Comparison of ENCODE assay signal across 25 cellular contexts in genomic region chr1:43596579-43596978, GRCh38. TPM values are rescaled to one million over a fixed set of nuclear protein-coding genes. Genes with fewer than 3 reads are reported as not detected.
A peak's percentile ranks its signal among the peaks of the same experiment; 100 is the strongest.
DNase-seq lines count a peak whose midpoint lies in the region; ATAC-seq, FAIRE-seq and TF ChIP-seq lines count a peak whose summit lies in the region.
"Had no signal": no experiment of that assay in that cellular context is flagged by ENCODE, and none has a peak within 500 bp of the region (broad histone marks: within the 10 kb centered on the region; RNA-seq: fewer than 3 reads in every experiment).

No MANE protein-coding gene starts in this region.

- POLR2A ChIA-PET in HEK293 (lab: Yijun Ruan, JAX) (no interaction called here), RWPE1 (lab: Yijun Ruan, JAX; ENCODE audit: low non-redundant PET) (no interaction called here), GM12878 (lab: Charles Lee) (no interaction called here)
- POLR2A ChIA-PET in CD4-positive, alpha-beta T cell (lab: Charles Lee): no interaction called here

- H3K4me3 ChIP-seq in HEK293 (ENCODE audit: low read depth, low read length): no peak overlapping the region
- no peak overlapping the region for H3K4me3 ChIP-seq in GM12878
- no peak overlapping the region for H3K4me3 ChIP-seq in keratinocyte (ENCODE audit: control insufficient read depth in 2 of 3, extremely low read depth in 1 of 3, insufficient read depth in 2 of 3, low read depth in 1 of 3, low read length in 3 of 3)
- H3K4me3 ChIP-seq: BLaER1 had no signal

- H3K27me3 ChIP-seq in GM12878 (replicated peaks in 1 of 2; ENCODE audit: control insufficient read depth in 2 of 2, insufficient read depth in 2 of 2, low read length in 1 of 2) (no peaks in the 10 kb centered on the region; a peak in 1 of 4 replicates), keratinocyte (ENCODE audit: control insufficient read depth, extremely low read depth, insufficient read depth, low read length) (no peaks in the 10 kb centered on the region)
- H3K27me3 ChIP-seq in CD4-positive, alpha-beta T cell (ENCODE audit: control insufficient read depth, insufficient read depth, low read length): no peaks in the 10 kb centered on the region
- H3K27me3 ChIP-seq: BE2C, BLaER1 had no signal

- TF ChIP-seq EP300 in GM12878 (IDR thresholded peaks at IDR 0.05; ENCODE audit: borderline replicate concordance in 1 of 2, control insufficient read depth in 1 of 2, low read depth in 2 of 2, low read length in 2 of 2): no peak

- H3K27ac Mint-ChIP-seq in CD4-positive, alpha-beta T cell: no peak overlapping the region
- H3K27ac Mint-ChIP-seq: CD14-positive monocyte; CD4-positive, CD25-positive, alpha-beta regulatory T cell; CD8-positive, alpha-beta T cell had no signal

- no peak overlapping the region for H3K9ac ChIP-seq in GM12878 (ENCODE audit: control insufficient read depth, insufficient read depth, low read length)
- H3K9ac ChIP-seq in keratinocyte (ENCODE audit: control insufficient read depth, extremely low read depth, insufficient read depth, low read length): no peak overlapping the region
- H3K9ac ChIP-seq: BLaER1 had no signal

- H3K9me3 ChIP-seq in HEK293 (ENCODE audit: control insufficient read depth, insufficient read depth, low read depth, low read length): no peaks in the 10 kb centered on the region
- no peaks in the 10 kb centered on the region for H3K9me3 ChIP-seq in GM12878 (replicated peaks; ENCODE audit: control insufficient read depth, insufficient read depth, low read length)
- no peaks in the 10 kb centered on the region for H3K9me3 ChIP-seq in keratinocyte (ENCODE audit: control insufficient read depth, low read depth, low read length)
- H3K9me3 ChIP-seq in CD4-positive, alpha-beta T cell (ENCODE audit: control insufficient read depth, low read length): no peaks in the 10 kb centered on the region
- H3K9me3 ChIP-seq: BE2C, BLaER1, Caco-2 had no signal

- H3K4me2 ChIP-seq in GM12878 (ENCODE audit: control insufficient read depth, insufficient read depth) (no peak overlapping the region), keratinocyte (ENCODE audit: control insufficient read depth, extremely low read depth, insufficient read depth, low read depth, low read length) (no peak overlapping the region)
- H3K4me2 ChIP-seq: BLaER1 had no signal

- H3K36me3 ChIP-seq in HEK293 (ENCODE audit: control insufficient read depth in 2 of 2, insufficient read depth in 1 of 2, low read length in 2 of 2) (peaks cover 0 to 85% of the 10 kb centered on the region in 2 experiments; a peak in 1 of 3 replicates), GM12878 (ENCODE audit: control insufficient read depth in 2 of 2, insufficient read depth in 2 of 2, low read length in 1 of 2) (no peaks in the 10 kb centered on the region), keratinocyte (ENCODE audit: control insufficient read depth in 2 of 2, extremely low read depth in 1 of 2, insufficient read depth in 2 of 2, low read length in 2 of 2) (peaks cover 55 to 62% of the 10 kb centered on the region in 2 experiments)
- H3K36me3 ChIP-seq: BE2C had no signal

- no peak for TF ChIP-seq RAD21 in GM12878 (IDR thresholded peaks at IDR 0.05; ENCODE audit: insufficient read depth, low read depth, low read length)

- ATAC-seq in GM12878: no peak
- ATAC-seq in CD4-positive, alpha-beta T cell (ENCODE audit: poor library complexity): no peak
- no peak for ATAC-seq in GM21447 (IDR thresholded peaks at IDR 0.05; ENCODE audit: unreplicated experiment)
- ATAC-seq: CD8-positive, alpha-beta T cell had no signal

- BruUV-seq in GM12878 (replicated peaks; lab: Mats Ljungman, UMichigan): no TSS peak

- CTCF ChIA-PET in HEK293 (lab: Yijun Ruan, JAX) (no interaction called here), RWPE1 (lab: Yijun Ruan, JAX) (no interaction called here), GM12878 (lab: Yijun Ruan, JAX) (no interaction called here)
- CTCF ChIA-PET in CD4-positive, alpha-beta T cell (lab: Charles Lee): no interaction called here

- H3K36me3 Mint-ChIP-seq in CD4-positive, alpha-beta T cell (ENCODE audit: low read depth): no peaks in the 10 kb centered on the region
- H3K36me3 Mint-ChIP-seq: CD14-positive monocyte; CD4-positive, CD25-positive, alpha-beta regulatory T cell; CD8-positive, alpha-beta T cell had no signal

- dilution Hi-C loops in keratinocyte (cut with MboI; ENCODE audit: extremely low pct_ligation_motif_present, low sequenced_read_pairs): no loop called here

- no peak overlapping the region for H2AFZ ChIP-seq in GM12878 (ENCODE audit: control insufficient read depth, low read depth, low read length)
- H2AFZ ChIP-seq in keratinocyte (ENCODE audit: control insufficient read depth, low read length): no peak overlapping the region

- peak; percentile 23 for FAIRE-seq in GM12878 (lab: Jason Lieb, UNC)
- peak; percentile 39 for FAIRE-seq in keratinocyte (lab: Jason Lieb, UNC)
- FAIRE-seq: A204.1, D721Med, G401.6, GM12892, GM19239 had no signal

- H3K4me1 ChIP-seq in HEK293 (ENCODE audit: control insufficient read depth, insufficient read depth, low read length) (no peaks in the 10 kb centered on the region), GM12878 (ENCODE audit: control insufficient read depth, insufficient read depth, low read length) (no peaks in the 10 kb centered on the region), keratinocyte (ENCODE audit: control insufficient read depth, extremely low read depth, insufficient read depth, low read length) (no peaks in the 10 kb centered on the region)
- H3K4me1 ChIP-seq: BE2C, Caco-2 had no signal

- H3K9me1 ChIP-seq in keratinocyte (ENCODE audit: control insufficient read depth, extremely low read depth, insufficient read depth, low read length): no peaks in the 10 kb centered on the region

- TF ChIP-seq CTCF in HEK293 (tag by site-specific recombination; IDR thresholded peaks at IDR 0.05) (no peak), RWPE1 (conservative IDR thresholded peaks at IDR 0.05; ENCODE audit: low read depth) (no peak), GM12878 (IDR thresholded peaks at IDR 0.05 in 2 of 3, conservative IDR thresholded peaks at IDR 0.05 in 1 of 3; ENCODE audit: control insufficient read depth in 2 of 3, extremely low read depth in 1 of 3, insufficient read depth in 1 of 3, low read depth in 3 of 3, low read length in 3 of 3) (no peak), keratinocyte (optimal IDR thresholded peaks at IDR 0.05 in 1 of 3, IDR thresholded peaks at IDR 0.05 in 1 of 3, conservative IDR thresholded peaks at IDR 0.05 in 1 of 3; ENCODE audit: extremely low read depth in 1 of 3, insufficient read depth in 2 of 3, low read length in 3 of 3) (no peak)
- TF ChIP-seq CTCF in CD4-positive, alpha-beta T cell (IDR thresholded peaks at IDR 0.05): no peak

- H3K79me2 ChIP-seq in GM12878 (ENCODE audit: control insufficient read depth, insufficient read depth, low read length): no peaks in the 10 kb centered on the region
- peaks cover 2% of the 10 kb centered on the region for H3K79me2 ChIP-seq in keratinocyte (ENCODE audit: control insufficient read depth, insufficient read depth, low read length)

- TF ChIP-seq POLR2A in GM12878 (IDR thresholded peaks at IDR 0.05; ENCODE audit: low read depth, low read length) (no peak), erythroblast (IDR thresholded peaks at IDR 0.05; ENCODE audit: low read length) (no peak)

- DNase-seq in RWPE1 (ENCODE audit: low spot score) (no peak), GM12878 (ENCODE audit: low read depth, low spot score) (no peak), keratinocyte (ENCODE audit: low read depth, low spot score) (no peak), erythroblast (lab: John Stamatoyannopoulos, UW) (no peak), T-helper 2 cell (no peak)
- no peak for DNase-seq in CD4-positive, alpha-beta T cell
- DNase-seq: 8988T; ACHN; BE2C; C1 segment of cervical spinal cord; Caco-2; Calu3; CD4-positive, CD25-positive, alpha-beta regulatory T cell; CD8-positive, alpha-beta T cell; DMS79 treated with DMSO at 0.1 percent for 48 hours; GF-D8 had no signal

- H4K20me1 ChIP-seq in GM12878 (ENCODE audit: control insufficient read depth, insufficient read depth) (no peaks in the 10 kb centered on the region), keratinocyte (ENCODE audit: control insufficient read depth, extremely low read depth, insufficient read depth, low read length) (no peaks in the 10 kb centered on the region)
- H4K20me1 ChIP-seq: BLaER1 had no signal

- 33% methylated on average over 8 of the region's 8 CpGs for WGBS in GM12878 (ENCODE audit: insufficient coverage, insufficient replicate concordance, low lambda C conversion rate, missing lambda C conversion rate)

- H3K27me3 Mint-ChIP-seq in CD4-positive, alpha-beta T cell: no peaks in the 10 kb centered on the region

- SMC1A ChIA-PET in GM12878 (lab: Charles Lee; ENCODE audit: uncharacterized antibody, unreplicated experiment): no interaction called here

- in situ Hi-C loops in GM12878 (cut with MboI): no loop called here

- H3K4me3 Mint-ChIP-seq in CD4-positive, alpha-beta T cell: no peak overlapping the region
- H3K4me3 Mint-ChIP-seq: CD14-positive monocyte; CD4-positive, CD25-positive, alpha-beta regulatory T cell; CD8-positive, alpha-beta T cell had no signal

- RAD21 ChIA-PET in GM12878 (lab: Charles Lee; ENCODE audit: unreplicated experiment): interaction anchor here (1.4 kb wide), 1 partner anchor 53 kb away, joined by 3 read pairs; the partner anchor contains the start of gene KDM4A

- no peaks in the 10 kb centered on the region for H3K4me1 Mint-ChIP-seq in CD4-positive, alpha-beta T cell (ENCODE audit: low read depth)
- H3K4me1 Mint-ChIP-seq: CD14-positive monocyte; CD4-positive, CD25-positive, alpha-beta regulatory T cell had no signal

- no peak overlapping the region for H3K27ac ChIP-seq in HEK293 (ENCODE audit: extremely low read depth, low read depth, low read length)
- peak overlapping the region; percentile 43 for H3K27ac ChIP-seq in RWPE1
- H3K27ac ChIP-seq in GM12878 (ENCODE audit: control insufficient read depth, insufficient read depth): no peak overlapping the region
- H3K27ac ChIP-seq in keratinocyte (ENCODE audit: control insufficient read depth, insufficient read depth, low read length): no peak overlapping the region
- no peak overlapping the region for H3K27ac ChIP-seq in CD4-positive, alpha-beta T cell (ENCODE audit: low read depth, low read length)
- H3K27ac ChIP-seq: BLaER1 had no signal

- H3K9me3 Mint-ChIP-seq in CD4-positive, alpha-beta T cell: no peaks in the 10 kb centered on the region
- H3K9me3 Mint-ChIP-seq: CD14-positive monocyte; CD4-positive, CD25-positive, alpha-beta regulatory T cell; CD8-positive, alpha-beta T cell had no signal

- intact Hi-C loops in GM12878 (cut with micrococcal nuclease; ENCODE audit: unreplicated experiment): no loop called here
- intact Hi-C loops in CD4-positive, alpha-beta T cell (cut with DNase I, micrococcal nuclease): no loop called here

RNA-seq across cellular contexts. Expression of gene KDM4A, which starts 53.4 kb away (rescaled TPM):
- 67.5 and 69.5 TPM in 2 replicates for total RNA-seq in GM12878 (2013; cell fraction: nucleolus; rRNA removed)
- total RNA-seq in GM12878 (2014; rRNA removed) (14.7 and 15.4 TPM in 2 replicates), GM12878 (2014; rRNA removed; fragmentation: Illumina TruSeq; extraction: Trizol) (15.6 and 16.6 TPM in 2 replicates), GM12878 (2021) (26.1 and 27.4 TPM in 2 replicates)
- polyA plus RNA-seq in GM12878 (2011; ENCODE audit: low read depth): 12.1 TPM
- polyA plus RNA-seq in GM12878 (2011; rRNA removed) (16.0 and 19.2 TPM in 2 replicates), GM12878 (2014; fragmentation: Illumina TruSeq; extraction: Trizol) (22.3 and 23.2 TPM in 2 replicates), GM12878 (2014; fragmentation: Nextera tagmentation; extraction: Ambion mirVana) (1 to 10 TPM; 3.7 to 5.5 TPM), GM12878 (2014; rRNA removed) (15.4 and 15.6 TPM in 2 replicates), GM12878 (2016; fragmentation: Nextera tagmentation; extraction: Ambion mirVana) (10 to 100 TPM; 16.1 to 18.9 TPM), keratinocyte (31.0 to 39.5 TPM (median 31.6 TPM) in 3 replicates)
- 14.7 and 17.4 TPM in 2 replicates for polyA plus RNA-seq in GM12878 (2011; cell fraction: cytosol; rRNA removed)
- 18.0 and 22.6 TPM in 2 replicates for polyA plus RNA-seq in GM12878 (2011; cell fraction: nucleus; rRNA removed)
- 14.2 and 17.3 TPM in 2 replicates for polyA plus RNA-seq in GM12878 (2012)
- 20.9 and 36.7 TPM in 2 replicates for polyA minus RNA-seq in GM12878 (2011; rRNA and poly(A)+ RNA removed)
- 7.2 and 12.6 TPM in 2 replicates for polyA minus RNA-seq in GM12878 (2011; cell fraction: cytosol; rRNA and poly(A)+ RNA removed)
- polyA minus RNA-seq in GM12878 (2011; cell fraction: nucleus; rRNA and poly(A)+ RNA removed): 13.7 and 21.6 TPM in 2 replicates
- 18.0 TPM for polyA plus RNA-seq in keratinocyte (2011; ENCODE audit: low read depth)
- polyA plus RNA-seq in keratinocyte (2011; cell fraction: cytosol; rRNA removed): 29.4 and 38.4 TPM in 2 replicates
- 78.8 and 82.6 TPM in 2 replicates for polyA plus RNA-seq in keratinocyte (2011; cell fraction: nucleus; rRNA removed)
- 21.4 and 32.0 TPM in 2 replicates for polyA plus RNA-seq in keratinocyte (2012; ENCODE audit: low replicate concordance)
- polyA minus RNA-seq in keratinocyte: 42.6 to 56.7 TPM (median 45.3 TPM) in 3 replicates
- polyA minus RNA-seq in keratinocyte (2011; cell fraction: cytosol; rRNA and poly(A)+ RNA removed): 19.2 TPM
- 43.9 and 91.1 TPM in 2 replicates for polyA minus RNA-seq in keratinocyte (2011; cell fraction: nucleus; rRNA and poly(A)+ RNA removed)
- total RNA-seq in CD4-positive, alpha-beta T cell: 10 to 100 TPM; 17.4 to 21.2 TPM
